ENCODE assay signal across 8 cellular contexts in the genomic region with DNA sequence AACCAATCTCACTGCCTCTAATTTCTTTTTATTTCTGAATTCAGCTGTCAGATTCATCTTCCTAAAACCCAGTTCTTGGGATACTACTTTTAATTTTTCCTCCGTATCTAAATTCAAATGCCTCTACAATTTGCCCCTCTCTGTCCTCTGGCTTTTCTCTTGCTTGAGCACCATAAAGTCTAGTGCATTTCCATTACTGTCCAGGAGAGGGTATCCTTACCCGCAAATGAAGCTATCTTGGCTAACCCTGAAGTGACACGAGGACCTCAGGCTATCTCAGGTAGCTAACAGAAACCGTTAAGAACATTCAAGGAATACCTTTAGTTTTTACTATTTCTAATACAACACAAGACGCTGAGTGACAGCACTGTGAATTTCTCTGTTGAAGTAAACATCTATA. TPM values are rescaled to one million over a fixed set of nuclear protein-coding genes. Genes with fewer than 3 reads are reported as not detected.
DNase-seq lines count a peak whose midpoint lies in the region; ATAC-seq and TF ChIP-seq lines count a peak whose summit lies in the region.

No MANE protein-coding gene starts in this region.

- CTCF ChIA-PET in MCF 10A (lab: Yijun Ruan, JAX): interaction anchor here (0.6 to 4.6 kb wide), 10 partner anchors 9 to 1777 kb away, joined by 3 to 56 read pairs (median 4); no protein-coding TSS in a partner anchor

- H3K27me3 Mint-ChIP-seq in MCF 10A (ENCODE audit: insufficient read depth, unreplicated experiment): no peaks in the 10 kb centered on the region

- H3K9me3 ChIP-seq in heart right ventricle: peaks cover 0 to 14% (median 0%) of the 10 kb centered on the region in 11 donors
- no peaks in the 10 kb centered on the region for H3K9me3 ChIP-seq in neural cell (ENCODE audit: low read length)

- H4K20me1 ChIP-seq in neural cell (ENCODE audit: insufficient read depth): no peaks in the 10 kb centered on the region

- no peak overlapping the region for H3K4me2 ChIP-seq in neural cell (ENCODE audit: low read length)

- no peak overlapping the region for H3K27ac Mint-ChIP-seq in MCF 10A (ENCODE audit: low read depth, unreplicated experiment)

- no peak overlapping the region for H3K4me3 ChIP-seq in heart right ventricle
- no peak overlapping the region for H3K4me3 ChIP-seq in neural cell (ENCODE audit: low read length)

- H3K27ac ChIP-seq in heart right ventricle: no peak overlapping the region
- H3K27ac ChIP-seq in neural cell (ENCODE audit: low read length): no peak overlapping the region

- H3K4me1 ChIP-seq in heart right ventricle: no peaks in the 10 kb centered on the region

- no peak for TF ChIP-seq EP300 in neural cell (conservative IDR thresholded peaks at IDR 0.05; ENCODE audit: poor library complexity, severe bottlenecking)

- H2AFZ ChIP-seq in neural cell (ENCODE audit: low read depth, low read length): no peak overlapping the region

- H3K4me1 Mint-ChIP-seq in MCF 10A (ENCODE audit: insufficient read depth, unreplicated experiment): no peaks in the 10 kb centered on the region

- no peak overlapping the region for H3K9ac ChIP-seq in neural cell (ENCODE audit: low read length)

- BruUV-seq in MCF 10A (replicated peaks; lab: Mats Ljungman, UMichigan): no TSS peak

- H3K36me3 Mint-ChIP-seq in MCF 10A (ENCODE audit: insufficient read depth, unreplicated experiment): no peaks in the 10 kb centered on the region

- ATAC-seq in heart right ventricle (peak in 1 of 8 donors; percentile 63), left ventricle myocardium superior (no peak), sciatic nerve (no peak), HG03432 (IDR thresholded peaks at IDR 0.05; ENCODE audit: unreplicated experiment) (no peak), left colon (no peak)

- H3K36me3 ChIP-seq in heart right ventricle (no peaks in the 10 kb centered on the region), neural cell (ENCODE audit: insufficient read depth, low read length) (no peaks in the 10 kb centered on the region)

- 9% methylated on average over 5 of the region's 5 CpGs for WGBS in heart right ventricle, 2 donors

- TF ChIP-seq CTCF in heart right ventricle (IDR thresholded peaks at IDR 0.05) (peak; percentile 13 to 57 (median 50)), MCF 10A (IDR thresholded peaks at IDR 0.05; ENCODE audit: unreplicated experiment) (peak; percentile 62), neural cell (IDR thresholded peaks at IDR 0.05; ENCODE audit: poor library complexity, severe bottlenecking) (peak; percentile 46)

- H3F3A ChIP-seq in neural cell (ENCODE audit: insufficient read depth, low read length, poor library complexity, severe bottlenecking): no peaks in the 10 kb centered on the region

- peaks cover 28% of the 10 kb centered on the region for H3K9me3 Mint-ChIP-seq in MCF 10A (ENCODE audit: unreplicated experiment)

- peak; percentile 52 for TF ChIP-seq RAD21 in neural cell (conservative IDR thresholded peaks at IDR 0.05)

- POLR2A ChIA-PET in MCF 10A (lab: Yijun Ruan, JAX): interaction anchor here (0.7 to 0.8 kb wide), 3 partner anchors 11 to 973 kb away, joined by 3 read pairs; no protein-coding TSS in a partner anchor

- no peak for DNase-seq in heart right ventricle
- DNase-seq in left ventricle myocardium superior: no peak
- DNase-seq in MV-4-11 (lab: John Stamatoyannopoulos, UW): peak; percentile 27
- peak; percentile 57 for DNase-seq in MCF 10A (ENCODE audit: unreplicated experiment)
- no peak for DNase-seq in sciatic nerve (ENCODE audit: low spot score)
- no peak for DNase-seq in left colon

- H3K4me3 Mint-ChIP-seq in MCF 10A (ENCODE audit: unreplicated experiment): no peak overlapping the region

- H3K27me3 ChIP-seq in heart right ventricle: no peaks in the 10 kb centered on the region
- no peaks in the 10 kb centered on the region for H3K27me3 ChIP-seq in neural cell (ENCODE audit: insufficient read depth, low read depth, low read length)

- H3K79me2 ChIP-seq in neural cell (replicated peaks; ENCODE audit: insufficient read depth, low read length): no peaks in the 10 kb centered on the region

- H3K9me2 ChIP-seq in neural cell (ENCODE audit: insufficient read depth, low read length): no peaks in the 10 kb centered on the region

- intact Hi-C loops in heart right ventricle (cut with DNase I): loop anchor here in 5 of 10 donors (2.0 to 5.0 kb wide), 2 partner anchors 267 to 269 kb away; no protein-coding TSS in a partner anchor
- intact Hi-C loops in left ventricle myocardium superior (cut with micrococcal nuclease): loop anchor here (5.0 kb wide), 1 partner anchor 267 kb away; no protein-coding TSS in a partner anchor
- intact Hi-C loops in MCF 10A (cut with micrococcal nuclease): loop anchor here (1.0 to 5.0 kb wide), 2 partner anchors 268 to 1747 kb away; no protein-coding TSS in a partner anchor
- intact Hi-C loops in sciatic nerve (cut with DNase I): no loop called here
- intact Hi-C loops in left colon (cut with DNase I, micrococcal nuclease): no loop called here

TF ChIP-seq in neural cell, 6 proteins besides CTCF, POLR2A, EP300 and RAD21:
- no peak for TF ChIP-seq EZH2 (IDR thresholded peaks at IDR 0.05; ENCODE audit: borderline replicate concordance, insufficient read depth, low read length, poor library complexity, severe bottlenecking)
- TF ChIP-seq SMC3 (conservative IDR thresholded peaks at IDR 0.05; ENCODE audit: poor library complexity): peak; percentile 40

RNA-seq across cellular contexts. Expression of a gene that starts 49.4 kb away (rescaled TPM):
- total RNA-seq in heart right ventricle: under 1 TPM in 4 of 10 donors, not detected in 6; 0.24 to 0.46 (median 0.29) TPM
- polyA plus RNA-seq in heart right ventricle: under 1 TPM in 1 of 2 donors, not detected in 1; 0.28 TPM
- total RNA-seq in left ventricle myocardium superior: not detected
- total RNA-seq in MCF 10A (2022): not detected in 2 replicates
- polyA plus RNA-seq in neural cell: not detected in 2 replicates
- polyA minus RNA-seq in neural cell: not detected in 2 replicates
- total RNA-seq in sciatic nerve: not detected
- total RNA-seq in left colon: not detected

Comparison
In these comparisons a context has a peak if more than half of its experiments do, and no peak if none do; other contexts are left out.
1. DNase-seq: peak in MV-4-11 (single experiment) and MCF 10A (single experiment); none in heart right ventricle (0 of 2), left ventricle myocardium superior (single experiment), sciatic nerve (single experiment) and left colon (0 of 2).
2. intact Hi-C loops: an anchor here in left ventricle myocardium superior (5.0 kb wide) and MCF 10A (1.0 to 5.0 kb wide); none called in sciatic nerve and left colon.
3. Peak in every context shown above with its lines, with median percentiles within 50 percentile points of each other: CTCF ChIP-seq.